In the genomic region with DNA sequence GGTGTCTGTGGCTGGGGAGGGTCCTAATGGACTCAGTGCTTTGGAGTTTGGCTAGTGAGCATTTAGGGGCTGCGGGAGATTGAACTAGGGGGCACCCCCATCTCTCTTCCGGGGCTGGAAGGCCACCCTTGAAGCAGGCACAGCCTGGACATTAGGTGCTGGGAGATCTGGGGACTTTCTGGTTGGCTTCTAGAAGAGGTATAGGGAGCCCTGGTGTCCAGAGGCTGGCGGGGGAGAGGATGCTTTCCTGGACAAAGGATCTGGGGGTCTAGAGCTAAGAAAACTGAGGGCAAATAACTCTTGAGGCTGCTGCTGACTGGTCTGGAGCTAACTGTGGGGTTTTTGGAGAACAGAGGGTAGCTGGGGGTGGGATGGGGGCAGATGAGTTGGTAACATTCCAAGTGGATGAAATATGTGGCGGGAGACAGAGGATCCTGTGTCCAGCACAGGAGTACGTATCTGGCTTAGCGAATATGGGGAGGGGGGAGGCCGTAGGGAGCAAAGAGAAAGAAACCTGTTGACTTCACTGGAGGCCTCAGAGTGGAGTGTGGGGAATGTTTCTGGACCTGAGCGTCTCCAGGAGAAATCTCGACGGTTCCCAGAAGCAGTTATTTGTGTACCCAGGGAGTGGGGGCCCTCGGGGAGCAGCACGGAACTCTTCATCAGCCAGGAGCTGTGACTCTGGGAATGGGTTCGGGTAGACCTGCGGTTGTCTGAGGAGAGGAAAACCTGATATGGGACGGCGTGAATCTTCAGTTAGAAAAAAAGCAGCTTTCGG, we compare ENCODE assay signal across 8 cellular contexts. TPM values are rescaled to one million over a fixed set of nuclear protein-coding genes. Genes with fewer than 3 reads are reported as not detected.
DNase-seq lines count a peak whose midpoint lies in the region; ATAC-seq and TF ChIP-seq lines count a peak whose summit lies in the region.

No MANE protein-coding gene starts in this region.

- H3K9me3 Mint-ChIP-seq in chondrocyte (ENCODE audit: low read depth) = no peaks in the 10 kb centered on the region

- H3K4me3 ChIP-seq in mesendoderm (ENCODE audit: low read length) (peak overlapping the region; percentile 87), uterus (peak overlapping the region; percentile 76 to 90)

- no peak for TF ChIP-seq POLR2A in uterus (IDR thresholded peaks at IDR 0.05)

- H3K27ac ChIP-seq in mesendoderm (ENCODE audit: low read depth, low read length) = peak overlapping the region; percentile 71
- peak overlapping the region; percentile 96 to 99 for H3K27ac ChIP-seq in uterus

- H2BK120ac ChIP-seq in mesendoderm (ENCODE audit: low read depth, low read length) = peak overlapping the region; percentile 23

- no peaks in the 10 kb centered on the region for H3K36me3 Mint-ChIP-seq in chondrocyte (ENCODE audit: low read depth)

- peaks cover 4% of the 10 kb centered on the region for H3K79me1 ChIP-seq in mesendoderm (ENCODE audit: low read length)

- peak overlapping the region; percentile 70 for H2AK5ac ChIP-seq in mesendoderm (ENCODE audit: low read length)

- TF ChIP-seq CTCF in chondrocyte (IDR thresholded peaks at IDR 0.05) (no peak), uterus (IDR thresholded peaks at IDR 0.05) (no peak)

- H4K5ac ChIP-seq in mesendoderm (ENCODE audit: low read length) = no peak overlapping the region

- H3K27me3 ChIP-seq in mesendoderm (ENCODE audit: insufficient read depth, low read length, poor library complexity) (no peaks in the 10 kb centered on the region), uterus (no peaks in the 10 kb centered on the region)

- H3K36me3 ChIP-seq in mesendoderm (ENCODE audit: control insufficient read depth, insufficient read depth, low read length) (no peaks in the 10 kb centered on the region), uterus (no peaks in the 10 kb centered on the region)

- WGBS in mesendoderm (ENCODE audit: extremely low coverage, insufficient coverage, low lambda C conversion rate) = no CpG with 5 or more reads among the region's 17 CpGs

- H3K9ac ChIP-seq in mesendoderm (ENCODE audit: low read length) = peak overlapping the region; percentile 97

- no peak overlapping the region for H2BK15ac ChIP-seq in mesendoderm (replicated peaks; ENCODE audit: low read depth)

- peak overlapping the region; percentile 99 for H3K4me3 Mint-ChIP-seq in chondrocyte (ENCODE audit: unreplicated experiment)

- DNase-seq in NCI-H1417 (lab: John Stamatoyannopoulos, UW) (peak in 2 of 3 experiments; percentile 47 to 59), NCI-H1417 treated with DMSO at 0.1 percent for 48 hours (lab: John Stamatoyannopoulos, UW) (no peak), RKO (ENCODE audit: low spot score) (peak; percentile 41), chondrocyte (ENCODE audit: low spot score) (no peak), mesendoderm (peak; percentile 51), uterus (no peak), NCI-H524 (lab: John Stamatoyannopoulos, UW) (no peak)

- peak overlapping the region; percentile 29 for H3K23ac ChIP-seq in mesendoderm (ENCODE audit: low read length)

- peaks cover 41% of the 10 kb centered on the region for H3K79me2 ChIP-seq in mesendoderm (ENCODE audit: control insufficient read depth, insufficient read depth, low read length)

- intact Hi-C loops in uterus (cut with DNase I; ENCODE audit: low total_unique reads) = loop anchor here (5.0 kb wide), 1 partner anchor 42 kb away; no protein-coding TSS in a partner anchor

- H2BK5ac ChIP-seq in mesendoderm (ENCODE audit: low read length) = peak overlapping the region; percentile 58

- no peaks in the 10 kb centered on the region for H3K9me3 ChIP-seq in uterus

- peak overlapping the region; percentile 82 for H3K18ac ChIP-seq in mesendoderm (ENCODE audit: low read length)

- H3K27me3 Mint-ChIP-seq in chondrocyte (ENCODE audit: low read depth) = no peaks in the 10 kb centered on the region

- H3K4me1 ChIP-seq in mesendoderm (ENCODE audit: control insufficient read depth, low read depth, low read length) (peaks cover 5% of the 10 kb centered on the region), uterus (peaks cover 0 to 11% of the 10 kb centered on the region in 2 donors)

- ATAC-seq in HG03097 (IDR thresholded peaks at IDR 0.05; ENCODE audit: low FRiP score, unreplicated experiment) = no peak

- H3K4me1 Mint-ChIP-seq in chondrocyte (ENCODE audit: low read depth) = peaks cover 43% of the 10 kb centered on the region

- peak overlapping the region; percentile 82 for H3K4me2 ChIP-seq in mesendoderm (ENCODE audit: low read length)

- H3K27ac Mint-ChIP-seq in chondrocyte (ENCODE audit: unreplicated experiment) = peak overlapping the region; percentile 96

- H3K4ac ChIP-seq in mesendoderm (ENCODE audit: low read depth, low read length) = peak overlapping the region; percentile 99

- peak overlapping the region; percentile 99 for H3K56ac ChIP-seq in mesendoderm (ENCODE audit: low read length)

- no peak overlapping the region for H4K8ac ChIP-seq in mesendoderm (ENCODE audit: low read depth, low read length)

RNA-seq across cellular contexts. Expression of gene HNRNPUL1, which starts 1.4 kb away (rescaled TPM):
- total RNA-seq in chondrocyte = 158 to 195 TPM (median 161 TPM) in 3 replicates
- 241 TPM for polyA plus RNA-seq in mesendoderm (2013, experiment 1 of 2)
- 240 TPM for polyA plus RNA-seq in mesendoderm (2013, experiment 2 of 2)
- 100 to 1,000 TPM in 2 of 4 donors, 10 to 100 TPM in 2; 49.7 to 219 (median 87.4) TPM for total RNA-seq in uterus

RNA-seq across cellular contexts. Expression of gene CCDC97, which starts 44.4 kb away (rescaled TPM):
- 21.8 to 33.2 TPM (median 25.5 TPM) in 3 replicates for total RNA-seq in chondrocyte
- 33.2 TPM for polyA plus RNA-seq in mesendoderm (2013, experiment 1 of 2)
- polyA plus RNA-seq in mesendoderm (2013, experiment 2 of 2) = 32.2 TPM
- 10 to 100 TPM in 2 of 4 donors, 1 to 10 TPM in 2; 4.4 to 38.0 (median 10.8) TPM for total RNA-seq in uterus

RNA-seq across cellular contexts. Expression of gene AXL, which starts 46.5 kb away (rescaled TPM):
- total RNA-seq in chondrocyte (151 to 218 TPM (median 214 TPM) in 3 replicates), uterus (10 to 100 TPM; 22.3 to 86.5 (median 60.6) TPM)
- polyA plus RNA-seq in mesendoderm (2013, experiment 1 of 2) = 17.2 TPM
- 18.3 TPM for polyA plus RNA-seq in mesendoderm (2013, experiment 2 of 2)

Comparison
In these comparisons a context has a peak if more than half of its experiments do, and no peak if none do; other contexts are left out.
1. DNase-seq: peak in NCI-H1417 (2 of 3), RKO (single experiment) and mesendoderm (single experiment); none in NCI-H1417 treated with DMSO at 0.1 percent for 48 hours (single experiment), chondrocyte (single experiment), uterus (0 of 2) and NCI-H524 (0 of 2).